ENCODE assay signal across 1 cellular context in genomic region chr1:26695417-26696190, GRCh38.
TF ChIP-seq lines count a peak whose summit lies in the region.

TSS of gene ARID1A (plus strand) at chr1:26696015. CDS start at chr1:26696404, 389 bp downstream.

TF ChIP-seq in WTC11, 78 proteins besides CTCF, POLR2A, EP300 and RAD21 (continued from another document and continues in another):
- TF ChIP-seq GABPB1 (CRISPR knock-in tag; IDR thresholded peaks at IDR 0.05) (peak; percentile 81), RELA (CRISPR knock-in tag; IDR thresholded peaks at IDR 0.05; ENCODE audit: borderline replicate concordance) (0 out of 2 replicates have a peak, but pooled peaks have one; percentile 60), TEAD1 (CRISPR knock-in tag; IDR thresholded peaks at IDR 0.05) (peak; percentile 70; the same call in 1 of the 2 replicates), ZNF317 (CRISPR knock-in tag; IDR thresholded peaks at IDR 0.05; ENCODE audit: borderline replicate concordance, low read depth) (no peak), NR2C2 (CRISPR knock-in tag; IDR thresholded peaks at IDR 0.05) (peak; percentile 54; the same call in 1 of the 2 replicates), GTF2I (CRISPR knock-in tag; conservative IDR thresholded peaks at IDR 0.05) (no peak), CDX4 (CRISPR knock-in tag; IDR thresholded peaks at IDR 0.05; ENCODE audit: borderline replicate concordance) (no peak), ZNF232 (CRISPR knock-in tag; IDR thresholded peaks at IDR 0.05) (peak; percentile 70; the same call in 1 of the 2 replicates), E2F4 (CRISPR knock-in tag; IDR thresholded peaks at IDR 0.05; ENCODE audit: borderline replicate concordance, low read depth) (no peak), SMAD4 (CRISPR knock-in tag; IDR thresholded peaks at IDR 0.05) (0 out of 2 replicates have a peak, but pooled peaks have one; percentile 67), NFE2L1 (CRISPR knock-in tag; IDR thresholded peaks at IDR 0.05) (peak; percentile 64; the same call in 1 of the 2 replicates), TEAD4 (CRISPR knock-in tag; IDR thresholded peaks at IDR 0.05) (no peak), NFATC4 (CRISPR knock-in tag; IDR thresholded peaks at IDR 0.05) (no peak), USF2 (CRISPR knock-in tag; IDR thresholded peaks at IDR 0.05) (no peak), CREB1 (CRISPR knock-in tag; IDR thresholded peaks at IDR 0.05) (0 out of 2 replicates have a peak, but pooled peaks have one; percentile 78), ZNF121 (CRISPR knock-in tag; IDR thresholded peaks at IDR 0.05) (no peak), E2F5 (CRISPR knock-in tag; IDR thresholded peaks at IDR 0.05) (peak; percentile 57; the same call in 1 of the 2 replicates), ZNF512 (CRISPR knock-in tag; IDR thresholded peaks at IDR 0.05; ENCODE audit: borderline replicate concordance) (no peak), ELF4 (CRISPR knock-in tag; IDR thresholded peaks at IDR 0.05; ENCODE audit: low read depth) (no peak), ESRRA (CRISPR knock-in tag; IDR thresholded peaks at IDR 0.05; ENCODE audit: borderline replicate concordance) (peak; percentile 58; the same call in 1 of the 2 replicates), ZNF396 (CRISPR knock-in tag; IDR thresholded peaks at IDR 0.05; ENCODE audit: borderline replicate concordance) (no peak), ZNF138 (CRISPR knock-in tag; conservative IDR thresholded peaks at IDR 0.05) (no peak), FOXJ3 (CRISPR knock-in tag; IDR thresholded peaks at IDR 0.05; ENCODE audit: borderline replicate concordance) (no peak), FOXP1 (CRISPR knock-in tag; IDR thresholded peaks at IDR 0.05; ENCODE audit: borderline replicate concordance) (peak; percentile 93; the same call in 1 of the 2 replicates), HMGA2 (CRISPR knock-in tag; IDR thresholded peaks at IDR 0.05) (no peak), SMAD3 (CRISPR knock-in tag; IDR thresholded peaks at IDR 0.05; ENCODE audit: borderline replicate concordance) (0 out of 2 replicates have a peak, but pooled peaks have one; percentile 47), CREM (CRISPR knock-in tag; IDR thresholded peaks at IDR 0.05) (peak; percentile 78; the same call in 1 of the 2 replicates), SP1 (CRISPR knock-in tag; conservative IDR thresholded peaks at IDR 0.05) (peak; percentile 74), ZNF281 (CRISPR knock-in tag; IDR thresholded peaks at IDR 0.05) (peak; percentile 97), ATF1 (CRISPR knock-in tag; IDR thresholded peaks at IDR 0.05) (no peak), ZNF416 (CRISPR knock-in tag; IDR thresholded peaks at IDR 0.05) (peak; percentile 72; the same call in 1 of the 2 replicates), ETV6 (CRISPR knock-in tag; IDR thresholded peaks at IDR 0.05) (peak; percentile 56; the same call in 1 of the 2 replicates)
- TF ChIP-seq, protein P1, sequence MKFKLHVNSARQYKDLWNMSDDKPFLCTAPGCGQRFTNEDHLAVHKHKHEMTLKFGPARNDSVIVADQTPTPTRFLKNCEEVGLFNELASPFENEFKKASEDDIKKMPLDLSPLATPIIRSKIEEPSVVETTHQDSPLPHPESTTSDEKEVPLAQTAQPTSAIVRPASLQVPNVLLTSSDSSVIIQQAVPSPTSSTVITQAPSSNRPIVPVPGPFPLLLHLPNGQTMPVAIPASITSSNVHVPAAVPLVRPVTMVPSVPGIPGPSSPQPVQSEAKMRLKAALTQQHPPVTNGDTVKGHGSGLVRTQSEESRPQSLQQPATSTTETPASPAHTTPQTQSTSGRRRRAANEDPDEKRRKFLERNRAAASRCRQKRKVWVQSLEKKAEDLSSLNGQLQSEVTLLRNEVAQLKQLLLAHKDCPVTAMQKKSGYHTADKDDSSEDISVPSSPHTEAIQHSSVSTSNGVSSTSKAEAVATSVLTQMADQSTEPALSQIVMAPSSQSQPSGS (CRISPR knock-in tag; IDR thresholded peaks at IDR 0.05; ENCODE audit: borderline replicate concordance, low read depth): no peak
- TF ChIP-seq, protein P2, sequence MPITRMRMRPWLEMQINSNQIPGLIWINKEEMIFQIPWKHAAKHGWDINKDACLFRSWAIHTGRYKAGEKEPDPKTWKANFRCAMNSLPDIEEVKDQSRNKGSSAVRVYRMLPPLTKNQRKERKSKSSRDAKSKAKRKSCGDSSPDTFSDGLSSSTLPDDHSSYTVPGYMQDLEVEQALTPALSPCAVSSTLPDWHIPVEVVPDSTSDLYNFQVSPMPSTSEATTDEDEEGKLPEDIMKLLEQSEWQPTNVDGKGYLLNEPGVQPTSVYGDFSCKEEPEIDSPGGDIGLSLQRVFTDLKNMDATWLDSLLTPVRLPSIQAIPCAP (CRISPR knock-in tag; IDR thresholded peaks at IDR 0.05): peak; percentile 58; the same call in 1 of the 2 replicates
- TF ChIP-seq, protein P3, sequence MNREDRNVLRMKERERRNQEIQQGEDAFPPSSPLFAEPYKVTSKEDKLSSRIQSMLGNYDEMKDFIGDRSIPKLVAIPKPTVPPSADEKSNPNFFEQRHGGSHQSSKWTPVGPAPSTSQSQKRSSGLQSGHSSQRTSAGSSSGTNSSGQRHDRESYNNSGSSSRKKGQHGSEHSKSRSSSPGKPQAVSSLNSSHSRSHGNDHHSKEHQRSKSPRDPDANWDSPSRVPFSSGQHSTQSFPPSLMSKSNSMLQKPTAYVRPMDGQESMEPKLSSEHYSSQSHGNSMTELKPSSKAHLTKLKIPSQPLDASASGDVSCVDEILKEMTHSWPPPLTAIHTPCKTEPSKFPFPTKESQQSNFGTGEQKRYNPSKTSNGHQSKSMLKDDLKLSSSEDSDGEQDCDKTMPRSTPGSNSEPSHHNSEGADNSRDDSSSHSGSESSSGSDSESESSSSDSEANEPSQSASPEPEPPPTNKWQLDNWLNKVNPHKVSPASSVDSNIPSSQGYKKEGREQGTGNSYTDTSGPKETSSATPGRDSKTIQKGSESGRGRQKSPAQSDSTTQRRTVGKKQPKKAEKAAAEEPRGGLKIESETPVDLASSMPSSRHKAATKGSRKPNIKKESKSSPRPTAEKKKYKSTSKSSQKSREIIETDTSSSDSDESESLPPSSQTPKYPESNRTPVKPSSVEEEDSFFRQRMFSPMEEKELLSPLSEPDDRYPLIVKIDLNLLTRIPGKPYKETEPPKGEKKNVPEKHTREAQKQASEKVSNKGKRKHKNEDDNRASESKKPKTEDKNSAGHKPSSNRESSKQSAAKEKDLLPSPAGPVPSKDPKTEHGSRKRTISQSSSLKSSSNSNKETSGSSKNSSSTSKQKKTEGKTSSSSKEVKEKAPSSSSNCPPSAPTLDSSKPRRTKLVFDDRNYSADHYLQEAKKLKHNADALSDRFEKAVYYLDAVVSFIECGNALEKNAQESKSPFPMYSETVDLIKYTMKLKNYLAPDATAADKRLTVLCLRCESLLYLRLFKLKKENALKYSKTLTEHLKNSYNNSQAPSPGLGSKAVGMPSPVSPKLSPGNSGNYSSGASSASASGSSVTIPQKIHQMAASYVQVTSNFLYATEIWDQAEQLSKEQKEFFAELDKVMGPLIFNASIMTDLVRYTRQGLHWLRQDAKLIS (CRISPR knock-in tag; IDR thresholded peaks at IDR 0.05; ENCODE audit: borderline replicate concordance): no peak
- TF ChIP-seq, protein P4, sequence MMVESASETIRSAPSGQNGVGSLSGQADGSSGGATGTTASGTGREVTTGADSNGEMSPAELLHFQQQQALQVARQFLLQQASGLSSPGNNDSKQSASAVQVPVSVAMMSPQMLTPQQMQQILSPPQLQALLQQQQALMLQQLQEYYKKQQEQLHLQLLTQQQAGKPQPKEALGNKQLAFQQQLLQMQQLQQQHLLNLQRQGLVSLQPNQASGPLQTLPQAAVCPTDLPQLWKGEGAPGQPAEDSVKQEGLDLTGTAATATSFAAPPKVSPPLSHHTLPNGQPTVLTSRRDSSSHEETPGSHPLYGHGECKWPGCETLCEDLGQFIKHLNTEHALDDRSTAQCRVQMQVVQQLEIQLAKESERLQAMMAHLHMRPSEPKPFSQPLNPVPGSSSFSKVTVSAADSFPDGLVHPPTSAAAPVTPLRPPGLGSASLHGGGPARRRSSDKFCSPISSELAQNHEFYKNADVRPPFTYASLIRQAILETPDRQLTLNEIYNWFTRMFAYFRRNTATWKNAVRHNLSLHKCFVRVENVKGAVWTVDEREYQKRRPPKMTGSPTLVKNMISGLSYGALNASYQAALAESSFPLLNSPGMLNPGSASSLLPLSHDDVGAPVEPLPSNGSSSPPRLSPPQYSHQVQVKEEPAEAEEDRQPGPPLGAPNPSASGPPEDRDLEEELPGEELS (CRISPR knock-in tag; IDR thresholded peaks at IDR 0.05): peak; percentile 68
- TF ChIP-seq, protein P5, sequence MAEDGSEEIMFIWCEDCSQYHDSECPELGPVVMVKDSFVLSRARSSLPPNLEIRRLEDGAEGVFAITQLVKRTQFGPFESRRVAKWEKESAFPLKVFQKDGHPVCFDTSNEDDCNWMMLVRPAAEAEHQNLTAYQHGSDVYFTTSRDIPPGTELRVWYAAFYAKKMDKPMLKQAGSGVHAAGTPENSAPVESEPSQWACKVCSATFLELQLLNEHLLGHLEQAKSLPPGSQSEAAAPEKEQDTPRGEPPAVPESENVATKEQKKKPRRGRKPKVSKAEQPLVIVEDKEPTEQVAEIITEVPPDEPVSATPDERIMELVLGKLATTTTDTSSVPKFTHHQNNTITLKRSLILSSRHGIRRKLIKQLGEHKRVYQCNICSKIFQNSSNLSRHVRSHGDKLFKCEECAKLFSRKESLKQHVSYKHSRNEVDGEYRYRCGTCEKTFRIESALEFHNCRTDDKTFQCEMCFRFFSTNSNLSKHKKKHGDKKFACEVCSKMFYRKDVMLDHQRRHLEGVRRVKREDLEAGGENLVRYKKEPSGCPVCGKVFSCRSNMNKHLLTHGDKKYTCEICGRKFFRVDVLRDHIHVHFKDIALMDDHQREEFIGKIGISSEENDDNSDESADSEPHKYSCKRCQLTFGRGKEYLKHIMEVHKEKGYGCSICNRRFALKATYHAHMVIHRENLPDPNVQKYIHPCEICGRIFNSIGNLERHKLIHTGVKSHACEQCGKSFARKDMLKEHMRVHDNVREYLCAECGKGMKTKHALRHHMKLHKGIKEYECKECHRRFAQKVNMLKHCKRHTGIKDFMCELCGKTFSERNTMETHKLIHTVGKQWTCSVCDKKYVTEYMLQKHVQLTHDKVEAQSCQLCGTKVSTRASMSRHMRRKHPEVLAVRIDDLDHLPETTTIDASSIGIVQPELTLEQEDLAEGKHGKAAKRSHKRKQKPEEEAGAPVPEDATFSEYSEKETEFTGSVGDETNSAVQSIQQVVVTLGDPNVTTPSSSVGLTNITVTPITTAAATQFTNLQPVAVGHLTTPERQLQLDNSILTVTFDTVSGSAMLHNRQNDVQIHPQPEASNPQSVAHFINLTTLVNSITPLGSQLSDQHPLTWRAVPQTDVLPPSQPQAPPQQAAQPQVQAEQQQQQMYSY (CRISPR knock-in tag; IDR thresholded peaks at IDR 0.05): peak; percentile 100
